2 cellular contexts compared by ENCODE assay signal in genomic region chr1:232413674-232414073, GRCh38.
TF ChIP-seq lines count a peak whose summit lies in the region.

No MANE protein-coding gene starts in this region.

TF ChIP-seq in SK-N-SH, 30 proteins besides CTCF, POLR2A, EP300 and RAD21:
- TF ChIP-seq REST (IDR thresholded peaks at IDR 0.05; ENCODE audit: low read depth, low read length) (no peak), FOSL2 (IDR thresholded peaks at IDR 0.05; ENCODE audit: borderline replicate concordance, low read depth) (no peak), JUND (IDR thresholded peaks at IDR 0.05) (no peak), NFIC (IDR thresholded peaks at IDR 0.05; ENCODE audit: borderline replicate concordance) (no peak), RXRA (IDR thresholded peaks at IDR 0.05; ENCODE audit: borderline replicate concordance, low read depth) (no peak), USF2 (IDR thresholded peaks at IDR 0.05; ENCODE audit: borderline replicate concordance, low read depth, low read length) (no peak), GATA2 (CRISPR knock-in tag; IDR thresholded peaks at IDR 0.05) (peak; percentile 57; the same call in 1 of the 2 replicates), EZH2phosphoT487 (IDR thresholded peaks at IDR 0.05; ENCODE audit: borderline replicate concordance, low read depth) (no peak)
TF ChIP-seq in SK-N-SH: peak in this region for 1.

TF ChIP-seq in SK-N-SH treated with all-trans-retinoic acid at 6 μM for 48 hours, 23 proteins besides CTCF, POLR2A, EP300 and RAD21 (continued from another document):
- TF ChIP-seq CREB5 (CRISPR knock-in tag; IDR thresholded peaks at IDR 0.05; ENCODE audit: low read depth): no peak
